17 cellular contexts compared by ENCODE assay signal in the genomic region with DNA sequence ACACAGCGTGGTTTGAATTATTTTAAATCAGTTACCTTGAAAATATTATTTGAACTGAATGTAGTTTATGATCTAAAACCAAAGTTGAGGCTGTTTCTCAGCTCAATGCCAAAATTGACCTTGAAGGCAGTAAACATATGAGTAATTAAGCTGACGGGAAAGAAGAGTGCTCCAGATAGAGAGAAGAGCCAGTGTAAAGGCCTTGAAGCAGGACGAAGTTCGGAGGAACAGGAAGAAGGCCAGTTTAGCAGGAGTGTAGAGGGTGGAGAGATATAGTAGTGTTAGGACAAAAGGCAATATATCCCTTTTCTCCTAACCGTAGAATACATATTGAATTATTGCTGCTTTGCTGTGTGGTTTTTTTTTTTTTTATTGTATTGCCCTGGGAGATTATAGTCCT.
DNase-seq lines count a peak whose midpoint lies in the region; ATAC-seq and TF ChIP-seq lines count a peak whose summit lies in the region.
"Had no signal": no experiment of that assay in that cellular context is flagged by ENCODE, and none has a peak within 500 bp of the region (broad histone marks: within the 10 kb centered on the region; RNA-seq: fewer than 3 reads in every experiment).

No MANE protein-coding gene starts in this region.

- no peaks in the 10 kb centered on the region for H3K9me3 ChIP-seq in cardiac muscle cell (ENCODE audit: low read depth)
- H3K9me3 ChIP-seq in mucosa of descending colon, result no peaks in the 10 kb centered on the region
- H3K9me3 ChIP-seq in sigmoid colon, result no peaks in the 10 kb centered on the region
- H3K9me3 ChIP-seq: MG63 had no signal

- H3K9me3 Mint-ChIP-seq in endothelial cell (ENCODE audit: unreplicated experiment) (no peaks in the 10 kb centered on the region), type B pancreatic cell (no peaks in the 10 kb centered on the region)

- H3K27ac Mint-ChIP-seq in endothelial cell (ENCODE audit: unreplicated experiment) (peak overlapping the region; percentile 49), type B pancreatic cell (peak overlapping the region; percentile 32)

- H3K4me3 Mint-ChIP-seq in endothelial cell (ENCODE audit: unreplicated experiment) (no peak overlapping the region), type B pancreatic cell (no peak overlapping the region)

- H3K4me1 Mint-ChIP-seq in endothelial cell (ENCODE audit: unreplicated experiment) (peaks cover 2% of the 10 kb centered on the region), type B pancreatic cell (ENCODE audit: unreplicated experiment) (no peaks in the 10 kb centered on the region)

- WGBS in sigmoid colon, 2 donors, result 24 to 67% methylated on average over 5 of the region's 5 CpGs

- no peaks in the 10 kb centered on the region for H3K27me3 ChIP-seq in cardiac muscle cell
- H3K27me3 ChIP-seq in sigmoid colon, result no peaks in the 10 kb centered on the region
- H3K27me3 ChIP-seq: MG63 had no signal

- ATAC-seq in mucosa of descending colon (peak; percentile 99), GM21381 (IDR thresholded peaks at IDR 0.05; ENCODE audit: unreplicated experiment) (no peak)
- ATAC-seq: Panc1 had no signal

- peaks cover 3% of the 10 kb centered on the region for H3K4me1 ChIP-seq in cardiac muscle cell (ENCODE audit: low read depth)
- peaks cover 23% of the 10 kb centered on the region for H3K4me1 ChIP-seq in mucosa of descending colon (ENCODE audit: low read depth)
- H3K4me1 ChIP-seq in sigmoid colon, result no peaks in the 10 kb centered on the region

- H3K4me3 ChIP-seq in cardiac muscle cell (no peak overlapping the region), mucosa of descending colon (no peak overlapping the region), sigmoid colon (no peak overlapping the region)
- H3K4me3 ChIP-seq: MG63 had no signal

- H3K36me3 ChIP-seq in cardiac muscle cell (peaks cover 35% of the 10 kb centered on the region), mucosa of descending colon (ENCODE audit: low read depth) (no peaks in the 10 kb centered on the region), sigmoid colon (peaks cover 10 to 82% (median 13%) of the 10 kb centered on the region in 4 donors)
- H3K36me3 ChIP-seq: MG63 had no signal

- H3K36me3 Mint-ChIP-seq in endothelial cell (ENCODE audit: low read depth, unreplicated experiment) (peaks cover 15% of the 10 kb centered on the region), type B pancreatic cell (peaks cover 60% of the 10 kb centered on the region)

- no peaks in the 10 kb centered on the region for H3K27me3 Mint-ChIP-seq in endothelial cell (ENCODE audit: unreplicated experiment)
- H3K27me3 Mint-ChIP-seq in type B pancreatic cell, result no peaks in the 10 kb centered on the region

- no peak for TF ChIP-seq EP300 in sigmoid colon (IDR thresholded peaks at IDR 0.05)

- DNase-seq in cardiac muscle cell (ENCODE audit: low read depth in 1 of 2, low spot score in 1 of 2) (no peak), cardiac septum (ENCODE audit: low spot score) (no peak), endothelial cell (ENCODE audit: low spot score) (no peak), mucosa of descending colon (peak in 1 of 3 donors; percentile 66), type B pancreatic cell (ENCODE audit: extremely low spot score, unreplicated experiment) (no peak), NCI-H187 treated with DMSO at 0.1 percent for 48 hours (lab: John Stamatoyannopoulos, UW) (no peak), sigmoid colon (no peak)
- DNase-seq: C1 segment of cervical spinal cord, DMS153, EL, MG63, NCI-H1105, NCI-H187, NCI-H82 had no signal

- peak overlapping the region; percentile 31 for H3K27ac ChIP-seq in cardiac muscle cell
- H3K27ac ChIP-seq in sigmoid colon, result no peak overlapping the region
- H3K27ac ChIP-seq: KMS-11 had no signal

- no peak for TF ChIP-seq POLR2A in sigmoid colon (IDR thresholded peaks at IDR 0.05)

- intact Hi-C loops in cardiac septum (cut with DNase I), result no loop called here
- intact Hi-C loops in mucosa of descending colon (cut with DNase I, micrococcal nuclease), result no loop called here
- intact Hi-C loops in sigmoid colon (cut with DNase I), result no loop called here

- no peak for TF ChIP-seq CTCF in cardiac muscle cell (IDR thresholded peaks at IDR 0.05; ENCODE audit: low read depth, low read length)
- TF ChIP-seq CTCF in endothelial cell (IDR thresholded peaks at IDR 0.05; ENCODE audit: unreplicated experiment), result no peak
- TF ChIP-seq CTCF in mucosa of descending colon (IDR thresholded peaks at IDR 0.05), result no peak
- no peak for TF ChIP-seq CTCF in type B pancreatic cell (conservative IDR thresholded peaks at IDR 0.05)
- no peak for TF ChIP-seq CTCF in sigmoid colon (IDR thresholded peaks at IDR 0.05)
